ENCODE assay signal across 1 cellular context in the genomic region with DNA sequence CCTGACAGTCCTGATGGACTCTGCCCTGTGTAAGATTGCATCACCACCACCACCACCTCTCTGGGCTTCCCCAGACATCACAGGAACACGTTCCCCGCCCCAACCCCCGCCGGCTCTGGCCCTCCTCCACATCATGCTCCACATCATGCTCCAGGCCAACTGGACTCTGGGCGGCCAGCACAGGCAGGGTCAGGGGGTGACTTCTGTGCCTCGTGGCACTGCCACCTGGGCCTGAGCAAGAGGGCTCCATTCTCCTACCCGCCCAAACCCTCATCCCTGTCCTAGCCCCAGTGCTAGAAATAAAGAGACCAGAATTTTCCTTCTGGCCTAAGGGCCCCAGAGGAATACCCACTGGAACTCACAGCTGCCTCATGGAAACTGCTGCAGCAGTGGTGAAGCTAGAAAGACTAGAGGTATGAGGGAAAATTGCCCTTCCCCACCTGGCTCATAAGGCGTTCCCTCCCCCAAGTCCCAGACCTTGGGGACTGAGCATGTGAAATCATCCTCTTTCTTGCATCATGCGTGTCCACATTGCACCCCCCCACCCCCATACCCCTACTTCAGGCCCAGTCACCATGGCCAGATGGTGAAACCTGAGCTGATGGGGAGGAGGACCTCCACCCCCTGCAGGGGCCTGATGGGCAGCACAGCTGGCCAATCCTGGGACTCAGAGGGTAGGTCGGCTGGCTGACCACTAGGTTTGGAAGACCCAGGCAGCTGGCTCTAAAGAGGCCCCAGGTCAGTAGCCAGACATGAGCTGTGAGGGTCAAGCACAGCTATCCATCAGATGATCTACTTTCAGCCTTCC.
TF ChIP-seq lines count a peak whose summit lies in the region.

A gene with protein sequence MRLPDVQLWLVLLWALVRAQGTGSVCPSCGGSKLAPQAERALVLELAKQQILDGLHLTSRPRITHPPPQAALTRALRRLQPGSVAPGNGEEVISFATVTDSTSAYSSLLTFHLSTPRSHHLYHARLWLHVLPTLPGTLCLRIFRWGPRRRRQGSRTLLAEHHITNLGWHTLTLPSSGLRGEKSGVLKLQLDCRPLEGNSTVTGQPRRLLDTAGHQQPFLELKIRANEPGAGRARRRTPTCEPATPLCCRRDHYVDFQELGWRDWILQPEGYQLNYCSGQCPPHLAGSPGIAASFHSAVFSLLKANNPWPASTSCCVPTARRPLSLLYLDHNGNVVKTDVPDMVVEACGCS (plus strand): TSS at position 742 of the 808 bp plus-strand sequence. CDS start 230 bp downstream, outside the sequence.

TF ChIP-seq in K562, 482 proteins besides CTCF, POLR2A, EP300 and RAD21 (continued from another document and continues in another):
- TF ChIP-seq ZC3H11A (IDR thresholded peaks at IDR 0.05; ENCODE audit: low read depth, low read length) (0 out of 2 replicates have a peak, but pooled peaks have one; percentile 22), ZNF584 (CRISPR knock-in tag; IDR thresholded peaks at IDR 0.05; ENCODE audit: low read depth) (peak; percentile 77; the same call in 1 of the 2 replicates), NRF1 (conservative IDR thresholded peaks at IDR 0.05 in 1 of 2, IDR thresholded peaks at IDR 0.05 in 1 of 2) (peak; percentile 48 to 60; a peak in 3 of 4 replicates), ERF (CRISPR knock-in tag; IDR thresholded peaks at IDR 0.05) (0 out of 2 replicates have a peak, but pooled peaks have one; percentile 60), ASH1L (IDR thresholded peaks at IDR 0.05; ENCODE audit: borderline replicate concordance, low read depth, partially characterized antibody) (no peak), CEBPB (tag; IDR thresholded peaks at IDR 0.05) (peak; percentile 86), RBM34 (IDR thresholded peaks at IDR 0.05; ENCODE audit: borderline replicate concordance, insufficient read depth, low read length) (no peak), JUNB (CRISPR knock-in tag; conservative IDR thresholded peaks at IDR 0.05) (peak; percentile 64), LARP7 (IDR thresholded peaks at IDR 0.05) (no peak), ZNF224 (CRISPR knock-in tag; IDR thresholded peaks at IDR 0.05) (no peak), TEAD1 (CRISPR knock-in tag; IDR thresholded peaks at IDR 0.05) (peak in 1 of 2 experiments; percentile 49; a peak in 1 of 4 replicates), FOS (IDR thresholded peaks at IDR 0.05; ENCODE audit: extremely low read depth, insufficient read length) (peak; percentile 83), NFYB (IDR thresholded peaks at IDR 0.05; ENCODE audit: extremely low read depth, insufficient read length) (peak; percentile 85), RBFOX2 (IDR thresholded peaks at IDR 0.05; ENCODE audit: low read depth, low read length) (peak; percentile 84), FOXP1 (CRISPR knock-in tag; IDR thresholded peaks at IDR 0.05) (peak; percentile 69; the same call in 1 of the 2 replicates), ZNF76 (CRISPR knock-in tag; IDR thresholded peaks at IDR 0.05; ENCODE audit: borderline replicate concordance) (peak; percentile 57; the same call in 1 of the 2 replicates), ZNF212 (CRISPR knock-in tag; IDR thresholded peaks at IDR 0.05) (no peak), NBN (IDR thresholded peaks at IDR 0.05; ENCODE audit: low read depth) (peak; percentile 52; the same call in 1 of the 2 replicates)
- TF ChIP-seq, protein P1, sequence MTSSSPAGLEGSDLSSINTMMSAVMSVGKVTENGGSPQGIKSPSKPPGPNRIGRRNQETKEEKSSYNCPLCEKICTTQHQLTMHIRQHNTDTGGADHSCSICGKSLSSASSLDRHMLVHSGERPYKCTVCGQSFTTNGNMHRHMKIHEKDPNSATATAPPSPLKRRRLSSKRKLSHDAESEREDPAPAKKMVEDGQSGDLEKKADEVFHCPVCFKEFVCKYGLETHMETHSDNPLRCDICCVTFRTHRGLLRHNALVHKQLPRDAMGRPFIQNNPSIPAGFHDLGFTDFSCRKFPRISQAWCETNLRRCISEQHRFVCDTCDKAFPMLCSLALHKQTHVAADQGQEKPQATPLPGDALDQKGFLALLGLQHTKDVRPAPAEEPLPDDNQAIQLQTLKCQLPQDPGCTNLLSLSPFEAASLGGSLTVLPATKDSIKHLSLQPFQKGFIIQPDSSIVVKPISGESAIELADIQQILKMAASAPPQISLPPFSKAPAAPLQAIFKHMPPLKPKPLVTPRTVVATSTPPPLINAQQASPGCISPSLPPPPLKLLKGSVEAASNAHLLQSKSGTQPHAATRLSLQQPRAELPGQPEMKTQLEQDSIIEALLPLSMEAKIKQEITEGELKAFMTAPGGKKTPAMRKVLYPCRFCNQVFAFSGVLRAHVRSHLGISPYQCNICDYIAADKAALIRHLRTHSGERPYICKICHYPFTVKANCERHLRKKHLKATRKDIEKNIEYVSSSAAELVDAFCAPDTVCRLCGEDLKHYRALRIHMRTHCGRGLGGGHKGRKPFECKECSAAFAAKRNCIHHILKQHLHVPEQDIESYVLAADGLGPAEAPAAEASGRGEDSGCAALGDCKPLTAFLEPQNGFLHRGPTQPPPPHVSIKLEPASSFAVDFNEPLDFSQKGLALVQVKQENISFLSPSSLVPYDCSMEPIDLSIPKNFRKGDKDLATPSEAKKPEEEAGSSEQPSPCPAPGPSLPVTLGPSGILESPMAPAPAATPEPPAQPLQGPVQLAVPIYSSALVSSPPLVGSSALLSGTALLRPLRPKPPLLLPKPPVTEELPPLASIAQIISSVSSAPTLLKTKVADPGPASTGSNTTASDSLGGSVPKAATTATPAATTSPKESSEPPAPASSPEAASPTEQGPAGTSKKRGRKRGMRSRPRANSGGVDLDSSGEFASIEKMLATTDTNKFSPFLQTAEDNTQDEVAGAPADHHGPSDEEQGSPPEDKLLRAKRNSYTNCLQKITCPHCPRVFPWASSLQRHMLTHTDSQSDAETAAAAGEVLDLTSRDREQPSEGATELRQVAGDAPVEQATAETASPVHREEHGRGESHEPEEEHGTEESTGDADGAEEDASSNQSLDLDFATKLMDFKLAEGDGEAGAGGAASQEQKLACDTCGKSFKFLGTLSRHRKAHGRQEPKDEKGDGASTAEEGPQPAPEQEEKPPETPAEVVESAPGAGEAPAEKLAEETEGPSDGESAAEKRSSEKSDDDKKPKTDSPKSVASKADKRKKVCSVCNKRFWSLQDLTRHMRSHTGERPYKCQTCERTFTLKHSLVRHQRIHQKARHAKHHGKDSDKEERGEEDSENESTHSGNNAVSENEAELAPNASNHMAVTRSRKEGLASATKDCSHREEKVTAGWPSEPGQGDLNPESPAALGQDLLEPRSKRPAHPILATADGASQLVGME (CRISPR knock-in tag; IDR thresholded peaks at IDR 0.05), result peak; percentile 90
- TF ChIP-seq, protein P2, sequence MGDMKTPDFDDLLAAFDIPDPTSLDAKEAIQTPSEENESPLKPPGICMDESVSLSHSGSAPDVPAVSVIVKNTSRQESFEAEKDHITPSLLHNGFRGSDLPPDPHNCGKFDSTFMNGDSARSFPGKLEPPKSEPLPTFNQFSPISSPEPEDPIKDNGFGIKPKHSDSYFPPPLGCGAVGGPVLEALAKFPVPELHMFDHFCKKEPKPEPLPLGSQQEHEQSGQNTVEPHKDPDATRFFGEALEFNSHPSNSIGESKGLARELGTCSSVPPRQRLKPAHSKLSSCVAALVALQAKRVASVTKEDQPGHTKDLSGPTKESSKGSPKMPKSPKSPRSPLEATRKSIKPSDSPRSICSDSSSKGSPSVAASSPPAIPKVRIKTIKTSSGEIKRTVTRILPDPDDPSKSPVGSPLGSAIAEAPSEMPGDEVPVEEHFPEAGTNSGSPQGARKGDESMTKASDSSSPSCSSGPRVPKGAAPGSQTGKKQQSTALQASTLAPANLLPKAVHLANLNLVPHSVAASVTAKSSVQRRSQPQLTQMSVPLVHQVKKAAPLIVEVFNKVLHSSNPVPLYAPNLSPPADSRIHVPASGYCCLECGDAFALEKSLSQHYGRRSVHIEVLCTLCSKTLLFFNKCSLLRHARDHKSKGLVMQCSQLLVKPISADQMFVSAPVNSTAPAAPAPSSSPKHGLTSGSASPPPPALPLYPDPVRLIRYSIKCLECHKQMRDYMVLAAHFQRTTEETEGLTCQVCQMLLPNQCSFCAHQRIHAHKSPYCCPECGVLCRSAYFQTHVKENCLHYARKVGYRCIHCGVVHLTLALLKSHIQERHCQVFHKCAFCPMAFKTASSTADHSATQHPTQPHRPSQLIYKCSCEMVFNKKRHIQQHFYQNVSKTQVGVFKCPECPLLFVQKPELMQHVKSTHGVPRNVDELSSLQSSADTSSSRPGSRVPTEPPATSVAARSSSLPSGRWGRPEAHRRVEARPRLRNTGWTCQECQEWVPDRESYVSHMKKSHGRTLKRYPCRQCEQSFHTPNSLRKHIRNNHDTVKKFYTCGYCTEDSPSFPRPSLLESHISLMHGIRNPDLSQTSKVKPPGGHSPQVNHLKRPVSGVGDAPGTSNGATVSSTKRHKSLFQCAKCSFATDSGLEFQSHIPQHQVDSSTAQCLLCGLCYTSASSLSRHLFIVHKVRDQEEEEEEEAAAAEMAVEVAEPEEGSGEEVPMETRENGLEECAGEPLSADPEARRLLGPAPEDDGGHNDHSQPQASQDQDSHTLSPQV (IDR thresholded peaks at IDR 0.05), result peak; percentile 83
- TF ChIP-seq, protein P3, sequence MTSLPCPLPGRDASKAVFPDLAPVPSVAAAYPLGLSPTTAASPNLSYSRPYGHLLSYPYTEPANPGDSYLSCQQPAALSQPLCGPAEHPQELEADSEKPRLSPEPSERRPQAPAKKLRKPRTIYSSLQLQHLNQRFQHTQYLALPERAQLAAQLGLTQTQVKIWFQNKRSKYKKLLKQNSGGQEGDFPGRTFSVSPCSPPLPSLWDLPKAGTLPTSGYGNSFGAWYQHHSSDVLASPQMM (CRISPR knock-in tag; IDR thresholded peaks at IDR 0.05), result no peak
- TF ChIP-seq, protein P4, sequence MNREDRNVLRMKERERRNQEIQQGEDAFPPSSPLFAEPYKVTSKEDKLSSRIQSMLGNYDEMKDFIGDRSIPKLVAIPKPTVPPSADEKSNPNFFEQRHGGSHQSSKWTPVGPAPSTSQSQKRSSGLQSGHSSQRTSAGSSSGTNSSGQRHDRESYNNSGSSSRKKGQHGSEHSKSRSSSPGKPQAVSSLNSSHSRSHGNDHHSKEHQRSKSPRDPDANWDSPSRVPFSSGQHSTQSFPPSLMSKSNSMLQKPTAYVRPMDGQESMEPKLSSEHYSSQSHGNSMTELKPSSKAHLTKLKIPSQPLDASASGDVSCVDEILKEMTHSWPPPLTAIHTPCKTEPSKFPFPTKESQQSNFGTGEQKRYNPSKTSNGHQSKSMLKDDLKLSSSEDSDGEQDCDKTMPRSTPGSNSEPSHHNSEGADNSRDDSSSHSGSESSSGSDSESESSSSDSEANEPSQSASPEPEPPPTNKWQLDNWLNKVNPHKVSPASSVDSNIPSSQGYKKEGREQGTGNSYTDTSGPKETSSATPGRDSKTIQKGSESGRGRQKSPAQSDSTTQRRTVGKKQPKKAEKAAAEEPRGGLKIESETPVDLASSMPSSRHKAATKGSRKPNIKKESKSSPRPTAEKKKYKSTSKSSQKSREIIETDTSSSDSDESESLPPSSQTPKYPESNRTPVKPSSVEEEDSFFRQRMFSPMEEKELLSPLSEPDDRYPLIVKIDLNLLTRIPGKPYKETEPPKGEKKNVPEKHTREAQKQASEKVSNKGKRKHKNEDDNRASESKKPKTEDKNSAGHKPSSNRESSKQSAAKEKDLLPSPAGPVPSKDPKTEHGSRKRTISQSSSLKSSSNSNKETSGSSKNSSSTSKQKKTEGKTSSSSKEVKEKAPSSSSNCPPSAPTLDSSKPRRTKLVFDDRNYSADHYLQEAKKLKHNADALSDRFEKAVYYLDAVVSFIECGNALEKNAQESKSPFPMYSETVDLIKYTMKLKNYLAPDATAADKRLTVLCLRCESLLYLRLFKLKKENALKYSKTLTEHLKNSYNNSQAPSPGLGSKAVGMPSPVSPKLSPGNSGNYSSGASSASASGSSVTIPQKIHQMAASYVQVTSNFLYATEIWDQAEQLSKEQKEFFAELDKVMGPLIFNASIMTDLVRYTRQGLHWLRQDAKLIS (CRISPR knock-in tag; IDR thresholded peaks at IDR 0.05), result peak; percentile 29; the same call in 1 of the 2 replicates
- TF ChIP-seq, protein P5, sequence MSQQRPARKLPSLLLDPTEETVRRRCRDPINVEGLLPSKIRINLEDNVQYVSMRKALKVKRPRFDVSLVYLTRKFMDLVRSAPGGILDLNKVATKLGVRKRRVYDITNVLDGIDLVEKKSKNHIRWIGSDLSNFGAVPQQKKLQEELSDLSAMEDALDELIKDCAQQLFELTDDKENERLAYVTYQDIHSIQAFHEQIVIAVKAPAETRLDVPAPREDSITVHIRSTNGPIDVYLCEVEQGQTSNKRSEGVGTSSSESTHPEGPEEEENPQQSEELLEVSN (IDR thresholded peaks at IDR 0.05; ENCODE audit: borderline replicate concordance in 1 of 2, extremely low read depth in 1 of 2, insufficient read depth in 1 of 2, insufficient read length in 1 of 2, low read depth in 1 of 2, low read length in 1 of 2, poor library complexity in 1 of 2, severe bottlenecking in 1 of 2), result peak in 1 of 2 experiments; percentile 7
- TF ChIP-seq, protein P6, sequence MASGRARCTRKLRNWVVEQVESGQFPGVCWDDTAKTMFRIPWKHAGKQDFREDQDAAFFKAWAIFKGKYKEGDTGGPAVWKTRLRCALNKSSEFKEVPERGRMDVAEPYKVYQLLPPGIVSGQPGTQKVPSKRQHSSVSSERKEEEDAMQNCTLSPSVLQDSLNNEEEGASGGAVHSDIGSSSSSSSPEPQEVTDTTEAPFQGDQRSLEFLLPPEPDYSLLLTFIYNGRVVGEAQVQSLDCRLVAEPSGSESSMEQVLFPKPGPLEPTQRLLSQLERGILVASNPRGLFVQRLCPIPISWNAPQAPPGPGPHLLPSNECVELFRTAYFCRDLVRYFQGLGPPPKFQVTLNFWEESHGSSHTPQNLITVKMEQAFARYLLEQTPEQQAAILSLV (tag; IDR thresholded peaks at IDR 0.05), result peak; percentile 90
- TF ChIP-seq, protein P7, sequence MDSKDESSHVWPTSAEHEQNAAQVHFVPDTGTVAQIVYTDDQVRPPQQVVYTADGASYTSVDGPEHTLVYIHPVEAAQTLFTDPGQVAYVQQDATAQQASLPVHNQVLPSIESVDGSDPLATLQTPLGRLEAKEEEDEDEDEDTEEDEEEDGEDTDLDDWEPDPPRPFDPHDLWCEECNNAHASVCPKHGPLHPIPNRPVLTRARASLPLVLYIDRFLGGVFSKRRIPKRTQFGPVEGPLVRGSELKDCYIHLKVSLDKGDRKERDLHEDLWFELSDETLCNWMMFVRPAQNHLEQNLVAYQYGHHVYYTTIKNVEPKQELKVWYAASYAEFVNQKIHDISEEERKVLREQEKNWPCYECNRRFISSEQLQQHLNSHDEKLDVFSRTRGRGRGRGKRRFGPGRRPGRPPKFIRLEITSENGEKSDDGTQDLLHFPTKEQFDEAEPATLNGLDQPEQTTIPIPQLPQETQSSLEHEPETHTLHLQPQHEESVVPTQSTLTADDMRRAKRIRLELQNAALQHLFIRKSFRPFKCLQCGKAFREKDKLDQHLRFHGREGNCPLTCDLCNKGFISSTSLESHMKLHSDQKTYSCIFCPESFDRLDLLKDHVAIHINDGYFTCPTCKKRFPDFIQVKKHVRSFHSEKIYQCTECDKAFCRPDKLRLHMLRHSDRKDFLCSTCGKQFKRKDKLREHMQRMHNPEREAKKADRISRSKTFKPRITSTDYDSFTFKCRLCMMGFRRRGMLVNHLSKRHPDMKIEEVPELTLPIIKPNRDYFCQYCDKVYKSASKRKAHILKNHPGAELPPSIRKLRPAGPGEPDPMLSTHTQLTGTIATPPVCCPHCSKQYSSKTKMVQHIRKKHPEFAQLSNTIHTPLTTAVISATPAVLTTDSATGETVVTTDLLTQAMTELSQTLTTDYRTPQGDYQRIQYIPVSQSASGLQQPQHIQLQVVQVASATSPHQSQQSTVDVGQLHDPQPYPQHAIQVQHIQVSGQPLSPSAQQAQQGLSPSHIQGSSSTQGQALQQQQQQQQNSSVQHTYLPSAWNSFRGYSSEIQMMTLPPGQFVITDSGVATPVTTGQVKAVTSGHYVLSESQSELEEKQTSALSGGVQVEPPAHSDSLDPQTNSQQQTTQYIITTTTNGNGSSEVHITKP (IDR thresholded peaks at IDR 0.05; ENCODE audit: partially characterized antibody), result peak; percentile 24
